1 cellular context compared by ENCODE assay signal in genomic region chr2:134124047-134124753, GRCh38.
TF ChIP-seq lines count a peak whose summit lies in the region.

No MANE protein-coding gene starts in this region.

TF ChIP-seq in liver, 16 proteins besides CTCF, POLR2A, EP300 and RAD21 (continued from another document):
- TF ChIP-seq, protein P1, sequence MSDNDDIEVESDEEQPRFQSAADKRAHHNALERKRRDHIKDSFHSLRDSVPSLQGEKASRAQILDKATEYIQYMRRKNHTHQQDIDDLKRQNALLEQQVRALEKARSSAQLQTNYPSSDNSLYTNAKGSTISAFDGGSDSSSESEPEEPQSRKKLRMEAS (IDR thresholded peaks at IDR 0.05), result peak; percentile 40
